Comparison of ENCODE assay signal across 13 cellular contexts in the genomic region with DNA sequence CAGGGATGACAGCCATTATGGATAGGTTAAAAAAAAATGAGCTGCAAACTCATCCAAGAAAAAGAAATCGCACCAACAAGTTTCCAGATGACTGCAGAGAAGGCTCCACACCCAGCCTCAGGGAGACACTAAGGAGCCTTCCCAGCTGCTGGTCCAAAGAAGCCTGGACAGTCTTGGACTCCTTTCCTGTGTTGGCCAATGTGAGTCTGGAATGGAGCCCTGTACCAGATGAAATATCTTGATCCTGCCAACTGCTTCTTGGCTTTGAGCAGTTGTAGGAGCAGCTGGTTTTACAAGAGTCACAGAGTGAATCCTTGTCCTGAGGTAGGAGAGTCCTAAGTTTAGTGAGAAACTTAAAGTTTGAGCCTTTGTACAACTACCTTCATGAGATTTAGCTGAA. TPM values are rescaled to one million over a fixed set of nuclear protein-coding genes. Genes with fewer than 3 reads are reported as not detected.
DNase-seq lines count a peak whose midpoint lies in the region; ATAC-seq and TF ChIP-seq lines count a peak whose summit lies in the region.
"Had no signal": no experiment of that assay in that cellular context is flagged by ENCODE, and none has a peak within 500 bp of the region (broad histone marks: within the 10 kb centered on the region; RNA-seq: fewer than 3 reads in every experiment).

No MANE protein-coding gene starts in this region.

- TF ChIP-seq CTCF in adrenal gland (IDR thresholded peaks at IDR 0.05): no peak

- peaks cover 77% of the 10 kb centered on the region for H3K4me1 Mint-ChIP-seq in activated CD4-positive, alpha-beta T cell treated with anti-CD3 and anti-CD28 coated beads for 36 hours

- no peaks in the 10 kb centered on the region for H3K36me3 ChIP-seq in adrenal gland (replicated peaks in 1 of 2)

- peak overlapping the region; percentile 83 for H3K27ac Mint-ChIP-seq in activated CD4-positive, alpha-beta T cell treated with anti-CD3 and anti-CD28 coated beads for 36 hours

- POLR2A ChIA-PET in activated CD4-positive, alpha-beta T cell treated with anti-CD3 and anti-CD28 coated beads for 36 hours (lab: Charles Lee): no interaction called here

- WGBS in adrenal gland, 4 donors: 64 to 82% (median 76%) methylated on average over 1 of the region's 1 CpG

- no peak for TF ChIP-seq POLR2A in adrenal gland (IDR thresholded peaks at IDR 0.05)

- CTCF ChIA-PET in activated CD4-positive, alpha-beta T cell treated with anti-CD3 and anti-CD28 coated beads for 36 hours (lab: Charles Lee): interaction anchor here (1.7 kb wide), 1 partner anchor 10 kb away, joined by 6 read pairs; no protein-coding TSS in a partner anchor

- H3K27me3 ChIP-seq in adrenal gland: no peaks in the 10 kb centered on the region

- H3K27ac ChIP-seq in adrenal gland: no peak overlapping the region

- no peak overlapping the region for H3K4me3 ChIP-seq in adrenal gland

- H3K4me3 Mint-ChIP-seq in activated CD4-positive, alpha-beta T cell treated with anti-CD3 and anti-CD28 coated beads for 36 hours: no peak overlapping the region

- peaks cover 87% of the 10 kb centered on the region for H3K36me3 Mint-ChIP-seq in activated CD4-positive, alpha-beta T cell treated with anti-CD3 and anti-CD28 coated beads for 36 hours (ENCODE audit: low read depth)

- DNase-seq in activated CD4-positive, alpha-beta T cell treated with anti-CD3 and anti-CD28 coated beads for 36 hours: no peak
- no peak for DNase-seq in activated CD4-positive, alpha-beta T cell treated with anti-CD3 and anti-CD28 coated beads, Interleukin-2, amount 50 U/mL, for 1 hour
- DNase-seq in adrenal gland (peak in 4 of 7 donors; percentile 8 to 55 (median 32)), left lobe of liver (ENCODE audit: low spot score) (no peak), stromal cell of bone marrow (ENCODE audit: low read depth) (peak; percentile 78), NCI-H2171 (lab: John Stamatoyannopoulos, UW) (no peak)
- DNase-seq: 8988T; activated CD4-positive, alpha-beta T cell treated with anti-CD3 and anti-CD28 coated beads for 1 hour; foreskin melanocyte; GDM1; NCI-H187 treated with DMSO at 0.1 percent for 48 hours had no signal

- H3K9me3 Mint-ChIP-seq in activated CD4-positive, alpha-beta T cell treated with anti-CD3 and anti-CD28 coated beads for 36 hours (ENCODE audit: low read depth): peaks cover 2% of the 10 kb centered on the region

- no peaks in the 10 kb centered on the region for H3K9me3 ChIP-seq in adrenal gland (replicated peaks in 1 of 3)

- H3K27me3 Mint-ChIP-seq in activated CD4-positive, alpha-beta T cell treated with anti-CD3 and anti-CD28 coated beads for 36 hours: no peaks in the 10 kb centered on the region

- no peak for ATAC-seq in activated CD4-positive, alpha-beta T cell treated with anti-CD3 and anti-CD28 coated beads for 36 hours
- ATAC-seq in left lobe of liver: peak; percentile 21
- no peak for ATAC-seq in HG03280 (IDR thresholded peaks at IDR 0.05; ENCODE audit: unreplicated experiment)
- no peak for ATAC-seq in HG03442 (IDR thresholded peaks at IDR 0.05; ENCODE audit: unreplicated experiment)

- intact Hi-C loops in activated CD4-positive, alpha-beta T cell treated with anti-CD3 and anti-CD28 coated beads for 36 hours (cut with DNase I, micrococcal nuclease): no loop called here
- intact Hi-C loops in adrenal gland (cut with DNase I): no loop called here

- H3K4me1 ChIP-seq in adrenal gland (replicated peaks in 1 of 2): peaks cover 4 to 12% of the 10 kb centered on the region in 2 donors

RNA-seq across cellular contexts. Expression of a gene that starts 44.4 kb away (rescaled TPM):
- total RNA-seq in activated CD4-positive, alpha-beta T cell treated with anti-CD3 and anti-CD28 coated beads for 36 hours: 100 to 1,000 TPM; 167 to 180 TPM
- total RNA-seq in adrenal gland (10 to 100 TPM in 2 of 8 donors, 1 to 10 TPM in 6; 4.5 to 14.7 (median 6.7) TPM), left lobe of liver (7.7 TPM)
- 10 to 100 TPM in 1 of 3 donors, 1 to 10 TPM in 2; 2.4 to 14.8 (median 2.9) TPM for polyA plus RNA-seq in adrenal gland

Comparison
In these comparisons a context has a peak if more than half of its experiments do, and no peak if none do; other contexts are left out.
1. DNase-seq: peak in adrenal gland (4 of 7) and stromal cell of bone marrow (single experiment); none in activated CD4-positive, alpha-beta T cell treated with anti-CD3 and anti-CD28 coated beads for 36 hours (single experiment), activated CD4-positive, alpha-beta T cell treated with anti-CD3 and anti-CD28 coated beads, Interleukin-2, amount 50 U/mL, for 1 hour (single experiment), left lobe of liver (single experiment) and NCI-H2171 (single experiment).
2. RNA of a gene that starts 44.4 kb away (total RNA-seq): 167 to 180 TPM in activated CD4-positive, alpha-beta T cell treated with anti-CD3 and anti-CD28 coated beads for 36 hours; 7.7 TPM in left lobe of liver (single experiment) and 4.5 to 14.7 TPM in adrenal gland; every median in the first group is over 10 times any median in the second.